Comparison of ENCODE assay signal across 8 cellular contexts in the genomic region with DNA sequence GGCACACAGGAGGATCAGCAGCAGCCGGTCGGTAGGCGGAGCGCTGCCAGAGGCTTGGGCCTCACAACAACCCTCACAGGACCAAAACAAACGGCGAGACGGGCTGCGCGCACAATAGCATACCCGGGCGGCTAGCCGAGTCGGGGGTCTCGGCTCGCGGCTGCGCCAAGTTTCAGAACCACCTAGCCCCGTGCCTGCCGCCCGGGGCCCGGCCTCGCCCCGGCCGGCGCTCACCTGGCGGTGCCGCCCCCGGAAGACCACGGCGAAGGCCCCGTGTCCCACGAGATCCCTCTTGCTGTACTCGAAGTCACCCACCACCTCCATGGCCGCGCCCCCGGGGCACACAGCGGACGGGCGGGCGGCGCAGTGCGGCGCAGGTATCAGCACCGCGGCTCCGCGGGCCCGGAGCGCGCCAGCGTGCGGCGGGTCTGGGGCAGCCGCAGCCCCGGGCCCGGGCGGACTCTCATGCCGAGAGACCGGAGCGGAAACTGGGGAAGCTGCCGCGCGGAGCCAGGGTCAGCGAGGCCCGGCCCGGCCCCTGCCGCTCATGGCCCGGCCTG. TPM values are rescaled to one million over a fixed set of nuclear protein-coding genes. Genes with fewer than 3 reads are reported as not detected.
DNase-seq lines count a peak whose midpoint lies in the region; ATAC-seq, FAIRE-seq and TF ChIP-seq lines count a peak whose summit lies in the region.

No MANE protein-coding gene starts in this region.

- ATAC-seq in right cardiac atrium, result peak; percentile 77 to 84

- H3K27me3 ChIP-seq in ascending aorta, result no peaks in the 10 kb centered on the region
- H3K27me3 ChIP-seq in right cardiac atrium (ENCODE audit: control insufficient read depth, insufficient read depth), result no peaks in the 10 kb centered on the region
- H3K27me3 ChIP-seq in trophoblast cell (ENCODE audit: insufficient read depth, low read length), result no peaks in the 10 kb centered on the region

- H3K27ac ChIP-seq in ascending aorta (peak overlapping the region; percentile 77 to 86), right cardiac atrium (ENCODE audit: low read length) (peak overlapping the region; percentile 19), trophoblast cell (ENCODE audit: low read depth, low read length) (peak overlapping the region; percentile 37), urinary bladder (ENCODE audit: low read depth) (peak overlapping the region; percentile 67)

- peaks cover 13% of the 10 kb centered on the region for H3K79me1 ChIP-seq in trophoblast cell (ENCODE audit: low read length)

- H3K14ac ChIP-seq in trophoblast cell (ENCODE audit: low read length), result peak overlapping the region; percentile 45

- H3K36me3 ChIP-seq in ascending aorta (no peaks in the 10 kb centered on the region), trophoblast cell (ENCODE audit: control insufficient read depth in 1 of 2, insufficient read depth in 2 of 2, low read length in 2 of 2) (peaks cover 0 to 1% of the 10 kb centered on the region in 2 experiments), urinary bladder (ENCODE audit: insufficient read depth) (no peaks in the 10 kb centered on the region)

- H2AFZ ChIP-seq in trophoblast cell (ENCODE audit: insufficient read depth, low read length, poor library complexity), result peak overlapping the region; percentile 85

- peaks cover 0 to 6% of the 10 kb centered on the region in 2 donors for H3K4me1 ChIP-seq in ascending aorta
- no peaks in the 10 kb centered on the region for H3K4me1 ChIP-seq in right cardiac atrium (ENCODE audit: control insufficient read depth, insufficient read depth, low read length)
- H3K4me1 ChIP-seq in trophoblast cell (ENCODE audit: control insufficient read depth in 1 of 2, insufficient read depth in 2 of 2, low read length in 2 of 2), result peaks cover 3 to 4% of the 10 kb centered on the region in 2 experiments
- H3K4me1 ChIP-seq in urinary bladder (ENCODE audit: insufficient read depth), result no peaks in the 10 kb centered on the region

- intact Hi-C loops in ascending aorta (cut with DNase I) (no loop called here), right cardiac atrium (cut with DNase I) (no loop called here)

- WGBS in right cardiac atrium, result under 1% methylated on average over 68 of the region's 68 CpGs
- no CpG with 5 or more reads among the region's 68 CpGs for WGBS in trophoblast cell (ENCODE audit: extremely low coverage, insufficient coverage, insufficient read length)
- WGBS in urinary bladder, result under 1% methylated on average over 68 of the region's 68 CpGs

- H3K4me2 ChIP-seq in trophoblast cell (ENCODE audit: low read length), result peak overlapping the region; percentile 96

- H3K4me3 ChIP-seq in ascending aorta (peak overlapping the region; percentile 90 to 97), right cardiac atrium (ENCODE audit: low read length) (peak overlapping the region; percentile 65), trophoblast cell (ENCODE audit: low read depth, low read length) (peak overlapping the region; percentile 89), urinary bladder (ENCODE audit: low read depth, low read length) (peak overlapping the region; percentile 92)

- FAIRE-seq in GM18507 (lab: Jason Lieb, UNC), result peak; percentile 69

- H2BK120ac ChIP-seq in trophoblast cell (ENCODE audit: insufficient read depth, low read length, poor library complexity), result peak overlapping the region; percentile 50

- no peak overlapping the region for H2AK5ac ChIP-seq in trophoblast cell (ENCODE audit: low read length)

- H2BK5ac ChIP-seq in trophoblast cell (ENCODE audit: low read depth, low read length, poor library complexity), result peak overlapping the region; percentile 24

- H3K4ac ChIP-seq in trophoblast cell (ENCODE audit: low read depth, low read length), result peak overlapping the region; percentile 60

- H3K79me2 ChIP-seq in trophoblast cell (ENCODE audit: control insufficient read depth, insufficient read depth, low read length, poor library complexity), result peaks cover 11% of the 10 kb centered on the region

- H3K9ac ChIP-seq in trophoblast cell (ENCODE audit: low read length), result peak overlapping the region; percentile 92

- H4K12ac ChIP-seq in trophoblast cell (ENCODE audit: low read depth, low read length), result peak overlapping the region; percentile 45

- DNase-seq in 8988T, result peak; percentile 60
- peak; percentile 17 for DNase-seq in GM18507 (ENCODE audit: extremely low spot score, insufficient read length, low read depth)
- peak; percentile 66 for DNase-seq in HuH-7 (ENCODE audit: low spot score)
- peak; percentile 68 for DNase-seq in SW480 (ENCODE audit: low spot score)
- peak in 1 of 2 donors; percentile 71 for DNase-seq in ascending aorta (ENCODE audit: low spot score in 2 of 2)
- peak; percentile 64 to 90 (median 89) for DNase-seq in right cardiac atrium
- peak in 1 of 2 donors; percentile 49 for DNase-seq in trophoblast cell

- peak overlapping the region; percentile 92 for H4K91ac ChIP-seq in trophoblast cell (ENCODE audit: low read depth, low read length)

- no peaks in the 10 kb centered on the region for H3K9me3 ChIP-seq in ascending aorta
- no peaks in the 10 kb centered on the region for H3K9me3 ChIP-seq in right cardiac atrium (ENCODE audit: control insufficient read depth, low read length)
- no peaks in the 10 kb centered on the region for H3K9me3 ChIP-seq in trophoblast cell (ENCODE audit: insufficient read depth, low read depth, low read length)

- no peak overlapping the region for H3K23ac ChIP-seq in trophoblast cell (ENCODE audit: low read length)

- no peak overlapping the region for H2BK12ac ChIP-seq in trophoblast cell (ENCODE audit: low read length)

- H3K18ac ChIP-seq in trophoblast cell (ENCODE audit: low read length), result peak overlapping the region; percentile 24

- TF ChIP-seq CTCF in ascending aorta (IDR thresholded peaks at IDR 0.05), result peak in 2 of 3 experiments; percentile 12 to 41

- peak overlapping the region; percentile 96 for H4K8ac ChIP-seq in trophoblast cell (ENCODE audit: low read depth, low read length)

RNA-seq across cellular contexts. Expression of a gene that starts 0.6 kb away (rescaled TPM):
- total RNA-seq in ascending aorta (7.1 TPM), right cardiac atrium (10 to 100 TPM; 13.8 to 16.9 (median 15.8) TPM), urinary bladder (51.7 TPM)
- polyA plus RNA-seq in right cardiac atrium (5.8 TPM), urinary bladder (17.2 TPM)
- polyA plus RNA-seq in trophoblast cell (2013), result 13.3 and 14.3 TPM in 2 replicates

Comparison
In these comparisons a context has a peak if more than half of its experiments do, and no peak if none do; other contexts are left out.
1. H3K27ac ChIP-seq: peak in every context shown above with its lines; median percentile 82 in ascending aorta; 67 in urinary bladder; 37 in trophoblast cell; 19 in right cardiac atrium.